In genomic region chr3:190116551-190117067, GRCh38 we compare ENCODE assay signal across 16 cellular contexts. TPM values are rescaled to one million over a fixed set of nuclear protein-coding genes. Genes with fewer than 3 reads are reported as not detected.
DNase-seq lines count a peak whose midpoint lies in the region; ATAC-seq and TF ChIP-seq lines count a peak whose summit lies in the region.
"Had no signal": no experiment of that assay in that cellular context is flagged by ENCODE, and none has a peak within 500 bp of the region (broad histone marks: within the 10 kb centered on the region; RNA-seq: fewer than 3 reads in every experiment).

No MANE protein-coding gene starts in this region.

- H3K9me3 Mint-ChIP-seq in neural progenitor cell = peaks cover 5% of the 10 kb centered on the region
- H3K9me3 Mint-ChIP-seq: activated naive CD4-positive, alpha-beta T cell treated with anti-CD3 and anti-CD28 coated beads, Interleukin-2, amount 10 ng/mL, durations not matched to agents 7 days and 5 days had no signal

- TF ChIP-seq EP300 in sigmoid colon (IDR thresholded peaks at IDR 0.05) = no peak

- H3F3A ChIP-seq in neural progenitor cell (ENCODE audit: low read depth) = peaks cover 16% of the 10 kb centered on the region

- no peak overlapping the region for H3K27ac ChIP-seq in epithelial cell of prostate
- peak overlapping the region in 3 of 4 donors; percentile 9 to 55 (median 31) for H3K27ac ChIP-seq in sigmoid colon
- no peak overlapping the region for H3K27ac ChIP-seq in neural progenitor cell

- no peak overlapping the region for H3K9ac ChIP-seq in neural progenitor cell

- H3K36me3 ChIP-seq in sigmoid colon (no peaks in the 10 kb centered on the region), BE2C (no peaks in the 10 kb centered on the region), neural progenitor cell (no peaks in the 10 kb centered on the region)

- ATAC-seq in GM18505 (IDR thresholded peaks at IDR 0.05; ENCODE audit: unreplicated experiment) = no peak
- no peak for ATAC-seq in HG02840 (IDR thresholded peaks at IDR 0.05; ENCODE audit: low FRiP score, unreplicated experiment)
- ATAC-seq in HG03280 (IDR thresholded peaks at IDR 0.05; ENCODE audit: unreplicated experiment) = no peak

- no peaks in the 10 kb centered on the region for H3K9me3 ChIP-seq in sigmoid colon
- no peaks in the 10 kb centered on the region for H3K9me3 ChIP-seq in BE2C
- H3K9me3 ChIP-seq in neural progenitor cell (ENCODE audit: low read depth) = no peaks in the 10 kb centered on the region

- no peak overlapping the region for H3K4me2 ChIP-seq in neural progenitor cell

- peaks cover 4% of the 10 kb centered on the region for H4K20me1 ChIP-seq in neural progenitor cell (ENCODE audit: low read depth)

- H3K27ac Mint-ChIP-seq in neural progenitor cell = no peak overlapping the region
- H3K27ac Mint-ChIP-seq: activated naive CD4-positive, alpha-beta T cell treated with anti-CD3 and anti-CD28 coated beads, Interleukin-2, amount 10 ng/mL, durations not matched to agents 7 days and 5 days had no signal

- H2AFZ ChIP-seq in neural progenitor cell (replicated peaks) = no peak overlapping the region

- H3K4me1 Mint-ChIP-seq in neural progenitor cell = peaks cover 40% of the 10 kb centered on the region

- TF ChIP-seq CTCF in sigmoid colon (IDR thresholded peaks at IDR 0.05) (no peak), BE2C (IDR thresholded peaks at IDR 0.05; ENCODE audit: low read depth, low read length) (no peak), neural progenitor cell (IDR thresholded peaks at IDR 0.05) (no peak)

- H3K4me3 ChIP-seq in sigmoid colon = no peak overlapping the region
- H3K4me3 ChIP-seq in BE2C (ENCODE audit: low read depth, low read length) = no peak overlapping the region
- no peak overlapping the region for H3K4me3 ChIP-seq in neural progenitor cell
- H3K4me3 ChIP-seq: lung had no signal

- DNase-seq in RPMI7951 (ENCODE audit: low read depth) (peak; percentile 85), epithelial cell of prostate (ENCODE audit: low read depth, low spot score) (peak; percentile 73), sigmoid colon (no peak), BE2C (no peak), neural progenitor cell (ENCODE audit: low spot score) (no peak)
- DNase-seq: activated naive CD4-positive, alpha-beta T cell treated with anti-CD3 and anti-CD28 coated beads, Interleukin-2, amount 10 ng/mL, durations not matched to agents 7 days and 5 days; COR-L47; erythroblast; KG1; NCI-H1930; stimulated activated CD4-positive, alpha-beta T cell treated with anti-CD3 and anti-CD28 coated beads, Interleukin-12 subunit alpha, Interleukin-12 subunit beta, amount 100 ng/mL, for 4 hours; substantia nigra had no signal

- WGBS in sigmoid colon, 2 donors = 26 to 64% methylated on average over 3 of the region's 3 CpGs

- intact Hi-C loops in sigmoid colon (cut with DNase I) = no loop called here

- H3K79me2 ChIP-seq in neural progenitor cell (ENCODE audit: low read depth) = peaks cover 12% of the 10 kb centered on the region

- TF ChIP-seq POLR2A in GM18505 (IDR thresholded peaks at IDR 0.05; ENCODE audit: borderline replicate concordance, extremely low read depth, insufficient read depth, insufficient read length) (peak; percentile 33), sigmoid colon (IDR thresholded peaks at IDR 0.05) (no peak)

- peaks cover 11% of the 10 kb centered on the region for H3K27me3 Mint-ChIP-seq in neural progenitor cell (ENCODE audit: insufficient read depth, low read depth)

- no peaks in the 10 kb centered on the region for H3K27me3 ChIP-seq in sigmoid colon
- H3K27me3 ChIP-seq in BE2C = peaks cover 20% of the 10 kb centered on the region
- peaks cover 11% of the 10 kb centered on the region for H3K27me3 ChIP-seq in neural progenitor cell

- H3K4me1 ChIP-seq in sigmoid colon = peaks cover 0 to 47% (median 34%) of the 10 kb centered on the region in 4 donors
- no peaks in the 10 kb centered on the region for H3K4me1 ChIP-seq in BE2C
- H3K4me1 ChIP-seq in neural progenitor cell = peaks cover 18% of the 10 kb centered on the region

- H3K36me3 Mint-ChIP-seq in neural progenitor cell = peaks cover 9% of the 10 kb centered on the region
- H3K36me3 Mint-ChIP-seq: activated naive CD4-positive, alpha-beta T cell treated with anti-CD3 and anti-CD28 coated beads, Interleukin-2, amount 10 ng/mL, durations not matched to agents 7 days and 5 days had no signal

- no peak overlapping the region for H3K4me3 Mint-ChIP-seq in neural progenitor cell
- H3K4me3 Mint-ChIP-seq: activated naive CD4-positive, alpha-beta T cell treated with anti-CD3 and anti-CD28 coated beads, Interleukin-2, amount 10 ng/mL, durations not matched to agents 7 days and 5 days had no signal

RNA-seq across cellular contexts. Expression of gene P3H2, which starts 4.1 kb away (rescaled TPM):
- total RNA-seq in RPMI7951 (2014; rRNA removed; shearing (Covaris generic)) = 17.1 and 32.9 TPM in 2 replicates
- total RNA-seq in sigmoid colon (10 to 100 TPM; 29.6 to 41.7 (median 34.4) TPM), neural progenitor cell (ENCODE audit: low replicate concordance) (9.0 and 21.4 TPM in 2 replicates)
- 10 to 100 TPM in 1 of 3 donors, 1 to 10 TPM in 2; 1.8 to 17.7 (median 6.0) TPM for polyA plus RNA-seq in sigmoid colon
- not detected for polyA plus RNA-seq in BE2C (2012; ENCODE audit: insufficient read depth, insufficient read length, low read depth)

Comparison
In these comparisons a context has a peak if more than half of its experiments do, and no peak if none do; other contexts are left out.
1. DNase-seq: peak in RPMI7951 (single experiment) and epithelial cell of prostate (single experiment); none in sigmoid colon (single experiment), BE2C (single experiment) and neural progenitor cell (single experiment).
2. H3K27ac ChIP-seq: peak in sigmoid colon (3 of 4); none in epithelial cell of prostate (single experiment) and neural progenitor cell (single experiment).